8 cellular contexts compared by ENCODE assay signal in the genomic region with DNA sequence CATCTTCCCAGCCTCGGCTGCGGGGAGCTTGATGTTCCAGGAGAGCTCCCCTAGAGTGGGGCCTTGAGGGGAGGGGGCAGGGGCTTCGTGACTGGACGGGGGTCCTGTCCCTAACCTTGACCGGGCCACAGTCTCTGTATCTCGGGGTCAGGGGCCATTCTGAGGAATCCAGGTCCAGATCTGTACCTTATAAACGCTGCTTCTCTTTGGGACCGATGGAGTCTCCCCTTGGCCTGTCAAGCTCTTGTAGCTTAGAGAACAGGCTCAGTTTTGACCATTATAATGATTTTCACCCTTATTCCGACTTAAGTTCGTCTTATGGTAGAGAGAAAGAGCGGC. TPM values are rescaled to one million over a fixed set of nuclear protein-coding genes. Genes with fewer than 3 reads are reported as not detected.
A peak's percentile ranks its signal among the peaks of the same experiment; 100 is the strongest.
DNase-seq lines count a peak whose midpoint lies in the region; ATAC-seq and TF ChIP-seq lines count a peak whose summit lies in the region.

No MANE protein-coding gene starts in this region.

- peak overlapping the region; percentile 98 for H3K4me3 Mint-ChIP-seq in stimulated activated naive CD8-positive, alpha-beta T cell treated with anti-CD3 and anti-CD28 coated beads, Interleukin-15, Interleukin-2, amounts not matched to agents 100 ng/mL and 50 ng/mL, for 24 hours
- peak overlapping the region; percentile 91 for H3K4me3 Mint-ChIP-seq in WTC11

- H3K36me3 Mint-ChIP-seq in stimulated activated naive CD8-positive, alpha-beta T cell treated with anti-CD3 and anti-CD28 coated beads, Interleukin-15, Interleukin-2, amounts not matched to agents 100 ng/mL and 50 ng/mL, for 24 hours (ENCODE audit: low read depth), result peaks cover 10% of the 10 kb centered on the region
- H3K36me3 Mint-ChIP-seq in WTC11, result peaks cover 3% of the 10 kb centered on the region; the same call in 1 of the 2 replicates

- no peak for ATAC-seq in stimulated activated naive CD8-positive, alpha-beta T cell treated with anti-CD3 and anti-CD28 coated beads, Interleukin-15, Interleukin-2, amounts not matched to agents 100 U/mL and 50 U/mL, for 24 hours
- ATAC-seq in WTC11 (no peak), HG03196 (IDR thresholded peaks at IDR 0.05; ENCODE audit: unreplicated experiment) (no peak)

- H3K9me3 ChIP-seq in iPS DF 6.9 (ENCODE audit: control insufficient read depth, insufficient read depth, low read length), result no peaks in the 10 kb centered on the region
- H3K9me3 ChIP-seq in stomach smooth muscle (ENCODE audit: control insufficient read depth in 2 of 2, low read length in 2 of 2), result no peaks in the 10 kb centered on the region

- DNase-seq in stimulated activated naive CD8-positive, alpha-beta T cell treated with anti-CD3 and anti-CD28 coated beads, Interleukin-15, Interleukin-2, amounts not matched to agents 100 U/mL and 50 U/mL, for 24 hours, result no peak
- DNase-seq in WTC11 (ENCODE audit: low spot score) (no peak), iPS DF 6.9 (ENCODE audit: low read depth, low spot score) (no peak), GDM1 (lab: John Stamatoyannopoulos, UW) (no peak)
- DNase-seq in stimulated activated CD4-positive, alpha-beta T cell treated with anti-CD3 and anti-CD28 coated beads, Interleukin-15, amount 100 ng/mL, for 24 hours, result no peak

- H3K36me3 ChIP-seq in iPS DF 6.9 (ENCODE audit: control insufficient read depth, insufficient read depth, low read length), result no peaks in the 10 kb centered on the region
- H3K36me3 ChIP-seq in stomach smooth muscle (ENCODE audit: control insufficient read depth in 2 of 2, insufficient read depth in 2 of 2, low read length in 2 of 2), result no peaks in the 10 kb centered on the region

- no peaks in the 10 kb centered on the region for H3K27me3 Mint-ChIP-seq in stimulated activated naive CD8-positive, alpha-beta T cell treated with anti-CD3 and anti-CD28 coated beads, Interleukin-15, Interleukin-2, amounts not matched to agents 100 ng/mL and 50 ng/mL, for 24 hours
- H3K27me3 Mint-ChIP-seq in WTC11 (ENCODE audit: low read depth), result no peaks in the 10 kb centered on the region

- POLR2A ChIA-PET in WTC11 (lab: Charles Lee), result interaction anchor here (1.1 to 1.3 kb wide), 4 partner anchors 10 to 111 kb away, joined by 3 to 5 read pairs (median 4); a partner anchor contains a TSS

- H3K4me1 ChIP-seq in iPS DF 6.9 (ENCODE audit: control insufficient read depth, insufficient read depth, low read length) (no peaks in the 10 kb centered on the region), stomach smooth muscle (ENCODE audit: control insufficient read depth, insufficient read depth, low read length) (peaks cover 27% of the 10 kb centered on the region)

- TF ChIP-seq CTCF in WTC11 (IDR thresholded peaks at IDR 0.05), result no peak

- no CpG with 5 or more reads among the region's 11 CpGs for WGBS in iPS DF 6.9 (ENCODE audit: insufficient coverage, insufficient read length)

- peaks cover 5% of the 10 kb centered on the region for H3K9me3 Mint-ChIP-seq in stimulated activated naive CD8-positive, alpha-beta T cell treated with anti-CD3 and anti-CD28 coated beads, Interleukin-15, Interleukin-2, amounts not matched to agents 100 ng/mL and 50 ng/mL, for 24 hours
- H3K9me3 Mint-ChIP-seq in WTC11, result peaks cover 10% of the 10 kb centered on the region

- H3K4me1 Mint-ChIP-seq in stimulated activated naive CD8-positive, alpha-beta T cell treated with anti-CD3 and anti-CD28 coated beads, Interleukin-15, Interleukin-2, amounts not matched to agents 100 ng/mL and 50 ng/mL, for 24 hours (ENCODE audit: low read depth), result peaks cover 34% of the 10 kb centered on the region
- peaks cover 19% of the 10 kb centered on the region for H3K4me1 Mint-ChIP-seq in WTC11

- CTCF ChIA-PET in WTC11 (lab: Charles Lee), result interaction anchor here (1.0 to 1.7 kb wide), 8 partner anchors 18 to 485 kb away, joined by 3 to 11 read pairs (median 4); a partner anchor contains a TSS

- H3K27ac ChIP-seq in iPS DF 6.9 (ENCODE audit: low read length) (no peak overlapping the region), stomach smooth muscle (ENCODE audit: low read length) (peak overlapping the region; percentile 96)

- peak overlapping the region; percentile 98 for H3K27ac Mint-ChIP-seq in stimulated activated naive CD8-positive, alpha-beta T cell treated with anti-CD3 and anti-CD28 coated beads, Interleukin-15, Interleukin-2, amounts not matched to agents 100 ng/mL and 50 ng/mL, for 24 hours
- peak overlapping the region; percentile 93 for H3K27ac Mint-ChIP-seq in WTC11

- H3K27me3 ChIP-seq in iPS DF 6.9 (ENCODE audit: control insufficient read depth, insufficient read depth, low read length) (no peaks in the 10 kb centered on the region), stomach smooth muscle (ENCODE audit: control insufficient read depth in 1 of 2, insufficient read depth in 2 of 2, low read length in 2 of 2) (no peaks in the 10 kb centered on the region)

- H3K4me3 ChIP-seq in iPS DF 6.9 (ENCODE audit: low read length), result peak overlapping the region; percentile 71; the same call in 1 of the 2 replicates
- peak overlapping the region; percentile 92 to 97 for H3K4me3 ChIP-seq in stomach smooth muscle (ENCODE audit: low read length in 2 of 2)

- peak overlapping the region; percentile 94 to 99 for H3K9ac ChIP-seq in stomach smooth muscle (ENCODE audit: low read length in 2 of 2)

TF ChIP-seq in WTC11, 78 proteins besides CTCF, POLR2A, EP300 and RAD21 (continues in another document):
- TF ChIP-seq, protein P1, sequence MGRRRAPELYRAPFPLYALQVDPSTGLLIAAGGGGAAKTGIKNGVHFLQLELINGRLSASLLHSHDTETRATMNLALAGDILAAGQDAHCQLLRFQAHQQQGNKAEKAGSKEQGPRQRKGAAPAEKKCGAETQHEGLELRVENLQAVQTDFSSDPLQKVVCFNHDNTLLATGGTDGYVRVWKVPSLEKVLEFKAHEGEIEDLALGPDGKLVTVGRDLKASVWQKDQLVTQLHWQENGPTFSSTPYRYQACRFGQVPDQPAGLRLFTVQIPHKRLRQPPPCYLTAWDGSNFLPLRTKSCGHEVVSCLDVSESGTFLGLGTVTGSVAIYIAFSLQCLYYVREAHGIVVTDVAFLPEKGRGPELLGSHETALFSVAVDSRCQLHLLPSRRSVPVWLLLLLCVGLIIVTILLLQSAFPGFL (CRISPR knock-in tag; IDR thresholded peaks at IDR 0.05; ENCODE audit: borderline replicate concordance), result no peak
- TF ChIP-seq, protein P2, sequence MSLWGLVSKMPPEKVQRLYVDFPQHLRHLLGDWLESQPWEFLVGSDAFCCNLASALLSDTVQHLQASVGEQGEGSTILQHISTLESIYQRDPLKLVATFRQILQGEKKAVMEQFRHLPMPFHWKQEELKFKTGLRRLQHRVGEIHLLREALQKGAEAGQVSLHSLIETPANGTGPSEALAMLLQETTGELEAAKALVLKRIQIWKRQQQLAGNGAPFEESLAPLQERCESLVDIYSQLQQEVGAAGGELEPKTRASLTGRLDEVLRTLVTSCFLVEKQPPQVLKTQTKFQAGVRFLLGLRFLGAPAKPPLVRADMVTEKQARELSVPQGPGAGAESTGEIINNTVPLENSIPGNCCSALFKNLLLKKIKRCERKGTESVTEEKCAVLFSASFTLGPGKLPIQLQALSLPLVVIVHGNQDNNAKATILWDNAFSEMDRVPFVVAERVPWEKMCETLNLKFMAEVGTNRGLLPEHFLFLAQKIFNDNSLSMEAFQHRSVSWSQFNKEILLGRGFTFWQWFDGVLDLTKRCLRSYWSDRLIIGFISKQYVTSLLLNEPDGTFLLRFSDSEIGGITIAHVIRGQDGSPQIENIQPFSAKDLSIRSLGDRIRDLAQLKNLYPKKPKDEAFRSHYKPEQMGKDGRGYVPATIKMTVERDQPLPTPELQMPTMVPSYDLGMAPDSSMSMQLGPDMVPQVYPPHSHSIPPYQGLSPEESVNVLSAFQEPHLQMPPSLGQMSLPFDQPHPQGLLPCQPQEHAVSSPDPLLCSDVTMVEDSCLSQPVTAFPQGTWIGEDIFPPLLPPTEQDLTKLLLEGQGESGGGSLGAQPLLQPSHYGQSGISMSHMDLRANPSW (CRISPR knock-in tag; conservative IDR thresholded peaks at IDR 0.05; ENCODE audit: low read depth), result no peak
- TF ChIP-seq EMX1 (CRISPR knock-in tag; IDR thresholded peaks at IDR 0.05) (no peak), ELF4 (CRISPR knock-in tag; IDR thresholded peaks at IDR 0.05; ENCODE audit: low read depth) (no peak), MXD4 (CRISPR knock-in tag; IDR thresholded peaks at IDR 0.05; ENCODE audit: borderline replicate concordance) (no peak), ZNF219 (CRISPR knock-in tag; IDR thresholded peaks at IDR 0.05; ENCODE audit: borderline replicate concordance) (no peak)
- TF ChIP-seq, protein P3, sequence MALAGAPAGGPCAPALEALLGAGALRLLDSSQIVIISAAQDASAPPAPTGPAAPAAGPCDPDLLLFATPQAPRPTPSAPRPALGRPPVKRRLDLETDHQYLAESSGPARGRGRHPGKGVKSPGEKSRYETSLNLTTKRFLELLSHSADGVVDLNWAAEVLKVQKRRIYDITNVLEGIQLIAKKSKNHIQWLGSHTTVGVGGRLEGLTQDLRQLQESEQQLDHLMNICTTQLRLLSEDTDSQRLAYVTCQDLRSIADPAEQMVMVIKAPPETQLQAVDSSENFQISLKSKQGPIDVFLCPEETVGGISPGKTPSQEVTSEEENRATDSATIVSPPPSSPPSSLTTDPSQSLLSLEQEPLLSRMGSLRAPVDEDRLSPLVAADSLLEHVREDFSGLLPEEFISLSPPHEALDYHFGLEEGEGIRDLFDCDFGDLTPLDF (CRISPR knock-in tag; IDR thresholded peaks at IDR 0.05), result no peak
- TF ChIP-seq, protein P4, sequence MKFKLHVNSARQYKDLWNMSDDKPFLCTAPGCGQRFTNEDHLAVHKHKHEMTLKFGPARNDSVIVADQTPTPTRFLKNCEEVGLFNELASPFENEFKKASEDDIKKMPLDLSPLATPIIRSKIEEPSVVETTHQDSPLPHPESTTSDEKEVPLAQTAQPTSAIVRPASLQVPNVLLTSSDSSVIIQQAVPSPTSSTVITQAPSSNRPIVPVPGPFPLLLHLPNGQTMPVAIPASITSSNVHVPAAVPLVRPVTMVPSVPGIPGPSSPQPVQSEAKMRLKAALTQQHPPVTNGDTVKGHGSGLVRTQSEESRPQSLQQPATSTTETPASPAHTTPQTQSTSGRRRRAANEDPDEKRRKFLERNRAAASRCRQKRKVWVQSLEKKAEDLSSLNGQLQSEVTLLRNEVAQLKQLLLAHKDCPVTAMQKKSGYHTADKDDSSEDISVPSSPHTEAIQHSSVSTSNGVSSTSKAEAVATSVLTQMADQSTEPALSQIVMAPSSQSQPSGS (CRISPR knock-in tag; IDR thresholded peaks at IDR 0.05; ENCODE audit: borderline replicate concordance, low read depth), result no peak

RNA-seq across cellular contexts. Expression of a gene that starts 0.8 kb away (rescaled TPM):
- 14.5 to 15.7 TPM (median 15.5 TPM) in 3 replicates for total RNA-seq in WTC11 (2021)

RNA-seq across cellular contexts. Expression of a gene that starts 5.2 kb away (rescaled TPM):
- 23.0 to 24.0 TPM (median 23.1 TPM) in 3 replicates for total RNA-seq in WTC11 (2021)

RNA-seq across cellular contexts. Expression of a gene that starts 32.6 kb away (rescaled TPM):
- total RNA-seq in WTC11 (2021), result 11.7 to 14.0 TPM (median 12.8 TPM) in 3 replicates

RNA-seq across cellular contexts. Expression of a gene that starts 39.3 kb away (rescaled TPM):
- total RNA-seq in WTC11 (2021), result 454 to 480 TPM (median 463 TPM) in 3 replicates

RNA-seq across cellular contexts. Expression of a gene that starts 46.6 kb away (rescaled TPM):
- total RNA-seq in WTC11 (2021), result 5.9 to 7.2 TPM (median 6.6 TPM) in 3 replicates
